Comparison of ENCODE assay signal across 15 cellular contexts in genomic region chr6:91376686-91377085, GRCh38.
DNase-seq lines count a peak whose midpoint lies in the region; ATAC-seq, FAIRE-seq and TF ChIP-seq lines count a peak whose summit lies in the region.
"Had no signal": no experiment of that assay in that cellular context is flagged by ENCODE, and none has a peak within 500 bp of the region (broad histone marks: within the 10 kb centered on the region; RNA-seq: fewer than 3 reads in every experiment).

No MANE protein-coding gene starts in this region.

- no peaks in the 10 kb centered on the region for H3K4me1 Mint-ChIP-seq in GM23338
- no peaks in the 10 kb centered on the region for H3K4me1 Mint-ChIP-seq in activated CD4-positive, alpha-beta memory T cell treated with anti-CD3 and anti-CD28 coated beads, Interleukin-2, amount 10 ng/mL, durations not matched to agents 7 days and 5 days

- no peaks in the 10 kb centered on the region for H3K79me2 ChIP-seq in GM23338 (replicated peaks; ENCODE audit: insufficient read depth)
- H3K79me2 ChIP-seq: hepatocyte had no signal

- H2AFZ ChIP-seq in GM23338 = peak overlapping the region; percentile 77; the same call in 1 of the 2 replicates
- H2AFZ ChIP-seq: hepatocyte had no signal

- no peaks in the 10 kb centered on the region for H3K9me2 ChIP-seq in GM23338 (ENCODE audit: insufficient read depth)

- no peak overlapping the region for H3K4me3 Mint-ChIP-seq in GM23338
- H3K4me3 Mint-ChIP-seq in activated CD4-positive, alpha-beta memory T cell treated with anti-CD3 and anti-CD28 coated beads, Interleukin-2, amount 10 ng/mL, durations not matched to agents 7 days and 5 days = no peak overlapping the region

- peak; percentile 40 for ATAC-seq in GM23338
- ATAC-seq: left lung had no signal

- H3K36me3 ChIP-seq in GM23338 (ENCODE audit: insufficient read depth) (no peaks in the 10 kb centered on the region), SJCRH30 (no peaks in the 10 kb centered on the region), small intestine (ENCODE audit: control insufficient read depth in 2 of 2, insufficient read depth in 2 of 2, low read length in 2 of 2) (no peaks in the 10 kb centered on the region)
- H3K36me3 ChIP-seq: ascending aorta, BLaER1, left lung had no signal

- peak; percentile 8 for DNase-seq in GM23338 (ENCODE audit: low spot score)
- peak; percentile 51 for DNase-seq in NCI-H2029 treated with DMSO at 0.1 percent for 48 hours (lab: John Stamatoyannopoulos, UW)
- peak; percentile 47 to 56 for DNase-seq in SJCRH30
- DNase-seq in small intestine = peak; percentile 66
- DNase-seq in GF-D8 (lab: John Stamatoyannopoulos, UW) = no peak
- no peak for DNase-seq in activated CD4-positive, alpha-beta memory T cell treated with anti-CD3 and anti-CD28 coated beads, Interleukin-2, amount 10 ng/mL, durations not matched to agents 7 days and 5 days
- no peak for DNase-seq in hippocampal formation (lab: John Stamatoyannopoulos, UW)
- DNase-seq: activated effector memory CD4-positive, alpha-beta T cell treated with anti-CD3 and anti-CD28 coated beads, Interleukin-2, amount 50 U/mL, for 16 hours; MV-4-11; stimulated activated CD4-positive, alpha-beta T cell treated with anti-CD3 and anti-CD28 coated beads, Interleukin-12 subunit alpha, Interleukin-12 subunit beta, amount 100 ng/mL, for 4 hours had no signal

- H3K27ac Mint-ChIP-seq in GM23338 = no peak overlapping the region
- H3K27ac Mint-ChIP-seq in activated CD4-positive, alpha-beta memory T cell treated with anti-CD3 and anti-CD28 coated beads, Interleukin-2, amount 10 ng/mL, durations not matched to agents 7 days and 5 days = no peak overlapping the region
- H3K27ac Mint-ChIP-seq: progenitor cell of endocrine pancreas had no signal

- H3K27ac ChIP-seq in GM23338 (ENCODE audit: low read depth) (no peak overlapping the region), SJCRH30 (no peak overlapping the region), small intestine (ENCODE audit: low read depth in 1 of 2, low read length in 1 of 2) (peak overlapping the region in 1 of 2 donors; percentile 14)
- H3K27ac ChIP-seq: ascending aorta, BLaER1, hepatocyte, left lung had no signal

- no peak overlapping the region for H3K4me2 ChIP-seq in GM23338
- H3K4me2 ChIP-seq: BLaER1, hepatocyte had no signal

- H3K9me3 Mint-ChIP-seq in GM23338 = no peaks in the 10 kb centered on the region
- H3K9me3 Mint-ChIP-seq in activated CD4-positive, alpha-beta memory T cell treated with anti-CD3 and anti-CD28 coated beads, Interleukin-2, amount 10 ng/mL, durations not matched to agents 7 days and 5 days = no peaks in the 10 kb centered on the region

- H3F3A ChIP-seq in GM23338 (replicated peaks; ENCODE audit: low read depth) = no peaks in the 10 kb centered on the region

- POLR2A ChIA-PET in activated CD4-positive, alpha-beta memory T cell treated with anti-CD3 and anti-CD28 coated beads, Interleukin-2, amount 10 ng/mL, durations not matched to agents 7 days and 5 days (lab: Charles Lee) = no interaction called here

- CTCF ChIA-PET in activated CD4-positive, alpha-beta memory T cell treated with anti-CD3 and anti-CD28 coated beads, Interleukin-2, amount 10 ng/mL, durations not matched to agents 7 days and 5 days (lab: Charles Lee) = no interaction called here

- H3K27me3 ChIP-seq in GM23338 (ENCODE audit: insufficient read depth) (no peaks in the 10 kb centered on the region), SJCRH30 (no peaks in the 10 kb centered on the region), small intestine (ENCODE audit: control insufficient read depth in 2 of 2, insufficient read depth in 2 of 2, low read length in 2 of 2) (no peaks in the 10 kb centered on the region)
- H3K27me3 ChIP-seq: ascending aorta, BLaER1, hepatocyte, left lung had no signal

- no peaks in the 10 kb centered on the region for H4K20me1 ChIP-seq in GM23338 (replicated peaks; ENCODE audit: insufficient read depth)
- H4K20me1 ChIP-seq: BLaER1 had no signal

- no peaks in the 10 kb centered on the region for H3K27me3 Mint-ChIP-seq in GM23338 (ENCODE audit: insufficient read depth, low read depth, poor library complexity)
- no peaks in the 10 kb centered on the region for H3K27me3 Mint-ChIP-seq in activated CD4-positive, alpha-beta memory T cell treated with anti-CD3 and anti-CD28 coated beads, Interleukin-2, amount 10 ng/mL, durations not matched to agents 7 days and 5 days
- H3K27me3 Mint-ChIP-seq: progenitor cell of endocrine pancreas had no signal

- H3K4me1 ChIP-seq in GM23338 (ENCODE audit: insufficient read depth) (no peaks in the 10 kb centered on the region), SJCRH30 (no peaks in the 10 kb centered on the region), small intestine (ENCODE audit: control insufficient read depth in 2 of 2, insufficient read depth in 1 of 2, low read depth in 1 of 2, low read length in 1 of 2) (no peaks in the 10 kb centered on the region)
- H3K4me1 ChIP-seq: ascending aorta, BLaER1, left lung had no signal

- no peak for TF ChIP-seq CTCF in GM23338 (conservative IDR thresholded peaks at IDR 0.05; ENCODE audit: low read depth in 2 of 2)

- no peaks in the 10 kb centered on the region for H3K9me3 ChIP-seq in SJCRH30 (replicated peaks)
- H3K9me3 ChIP-seq in small intestine (ENCODE audit: control insufficient read depth, low read depth) = no peaks in the 10 kb centered on the region
- H3K9me3 ChIP-seq: ascending aorta, BLaER1, left lung had no signal

- H3K36me3 Mint-ChIP-seq in GM23338 (ENCODE audit: low read depth) = no peaks in the 10 kb centered on the region
- H3K36me3 Mint-ChIP-seq in activated CD4-positive, alpha-beta memory T cell treated with anti-CD3 and anti-CD28 coated beads, Interleukin-2, amount 10 ng/mL, durations not matched to agents 7 days and 5 days (ENCODE audit: low read depth) = no peaks in the 10 kb centered on the region

- 13 to 49% (median 46%) methylated on average over 4 of the region's 4 CpGs for WGBS in small intestine, 3 donors

- H3K4me3 ChIP-seq in GM23338 (no peak overlapping the region), SJCRH30 (no peak overlapping the region), small intestine (ENCODE audit: low read depth in 1 of 2, low read length in 2 of 2) (no peak overlapping the region)
- H3K4me3 ChIP-seq: ascending aorta, BLaER1, hepatocyte, left lung had no signal

- no peak for FAIRE-seq in small intestine (lab: Jason Lieb, UNC)

TF ChIP-seq in GM23338, 12 proteins besides CTCF, POLR2A, EP300 and RAD21 (continues in another document):
- no peak for TF ChIP-seq POLR2AphosphoS5 (IDR thresholded peaks at IDR 0.05; ENCODE audit: low read depth)
- no peak for TF ChIP-seq ZNF331 (CRISPR knock-in tag; IDR thresholded peaks at IDR 0.05; ENCODE audit: low read depth)
- TF ChIP-seq CREB1 (CRISPR knock-in tag; IDR thresholded peaks at IDR 0.05; ENCODE audit: low read depth) = no peak
- TF ChIP-seq STAT1 (IDR thresholded peaks at IDR 0.05; ENCODE audit: unreplicated experiment) = no peak
- TF ChIP-seq NANOG (IDR thresholded peaks at IDR 0.05; ENCODE audit: borderline replicate concordance) = no peak
- no peak for TF ChIP-seq JUNB (IDR thresholded peaks at IDR 0.05; ENCODE audit: unreplicated experiment)
- TF ChIP-seq ETS1 (IDR thresholded peaks at IDR 0.05) = no peak
- TF ChIP-seq REST (IDR thresholded peaks at IDR 0.05; ENCODE audit: unreplicated experiment) = no peak
- TF ChIP-seq EZH2 (IDR thresholded peaks at IDR 0.05; ENCODE audit: low read depth, unreplicated experiment) = no peak

Comparison
In these comparisons a context has a peak if more than half of its experiments do, and no peak if none do; other contexts are left out.
1. DNase-seq: peak in GM23338 (single experiment), NCI-H2029 treated with DMSO at 0.1 percent for 48 hours (single experiment), SJCRH30 (2 of 2) and small intestine (single experiment); none in GF-D8 (single experiment), activated CD4-positive, alpha-beta memory T cell treated with anti-CD3 and anti-CD28 coated beads, Interleukin-2, amount 10 ng/mL, durations not matched to agents 7 days and 5 days (single experiment) and hippocampal formation (0 of 2).